8 cellular contexts compared by ENCODE assay signal in the genomic region with DNA sequence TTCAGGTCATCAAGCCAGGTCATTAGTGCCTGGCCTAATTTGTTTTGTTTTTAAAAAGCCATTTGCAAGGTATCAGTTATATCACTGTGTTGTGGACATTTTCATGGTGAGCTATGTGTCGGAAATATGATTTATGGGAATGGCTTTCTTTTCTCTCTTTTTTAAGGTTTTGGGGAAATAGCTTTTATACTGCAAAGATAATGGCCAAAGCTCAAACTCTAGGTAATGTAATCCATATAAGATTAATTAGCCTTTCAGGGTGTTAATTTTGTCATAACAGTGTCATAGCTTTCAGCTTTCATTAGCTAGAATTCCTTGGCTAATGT. TPM values are rescaled to one million over a fixed set of nuclear protein-coding genes. Genes with fewer than 3 reads are reported as not detected.
A peak's percentile ranks its signal among the peaks of the same experiment; 100 is the strongest.
DNase-seq lines count a peak whose midpoint lies in the region; ATAC-seq and TF ChIP-seq lines count a peak whose summit lies in the region.

No MANE protein-coding gene starts in this region.

- H3K9ac ChIP-seq in GM23248: peak overlapping the region; percentile 84
- no peak overlapping the region for H3K9ac ChIP-seq in smooth muscle cell (ENCODE audit: low read depth)

- H3K27ac ChIP-seq in GM23248 (peak overlapping the region; percentile 92), right cardiac atrium (ENCODE audit: low read length) (peak overlapping the region; percentile 100), smooth muscle cell (ENCODE audit: low read depth) (peak overlapping the region; percentile 86)

- H3K36me3 ChIP-seq in GM23248 (ENCODE audit: low read depth): no peaks in the 10 kb centered on the region
- H3K36me3 ChIP-seq in smooth muscle cell (ENCODE audit: low read depth): no peaks in the 10 kb centered on the region
- no peaks in the 10 kb centered on the region for H3K36me3 ChIP-seq in H7 (replicated peaks; ENCODE audit: control insufficient read depth, insufficient read depth, low read length)

- no peaks in the 10 kb centered on the region for H4K20me1 ChIP-seq in GM23248 (ENCODE audit: insufficient read depth)
- no peaks in the 10 kb centered on the region for H4K20me1 ChIP-seq in smooth muscle cell (ENCODE audit: low read depth)

- peaks cover 32% of the 10 kb centered on the region for H3K4me1 ChIP-seq in GM23248 (ENCODE audit: insufficient read depth)
- H3K4me1 ChIP-seq in right cardiac atrium (ENCODE audit: control insufficient read depth, insufficient read depth, low read length): peaks cover 9% of the 10 kb centered on the region
- peaks cover 17% of the 10 kb centered on the region for H3K4me1 ChIP-seq in smooth muscle cell (ENCODE audit: low read depth)

- H3K79me2 ChIP-seq in GM23248 (ENCODE audit: insufficient read depth) (no peaks in the 10 kb centered on the region), smooth muscle cell (ENCODE audit: low read depth) (no peaks in the 10 kb centered on the region)

- H2AFZ ChIP-seq in GM23248 (peak overlapping the region; percentile 92), smooth muscle cell (ENCODE audit: low read depth) (peak overlapping the region; percentile 75)

- DNase-seq in GM23248: no peak
- no peak for DNase-seq in right cardiac atrium
- no peak for DNase-seq in smooth muscle cell (lab: John Stamatoyannopoulos, UW; ENCODE audit: unreplicated experiment)
- no peak for DNase-seq in HT-29 (ENCODE audit: low spot score)
- no peak for DNase-seq in H7
- DNase-seq in activated gamma-delta T cell treated with Interleukin-2 at 50 U/mL for 16 hours: no peak

- H3F3A ChIP-seq in GM23248 (ENCODE audit: insufficient read depth) (peaks cover 45% of the 10 kb centered on the region), smooth muscle cell (ENCODE audit: low read depth) (peaks cover 12% of the 10 kb centered on the region)

- H3K27me3 ChIP-seq in GM23248 (replicated peaks; ENCODE audit: insufficient read depth) (no peaks in the 10 kb centered on the region), right cardiac atrium (ENCODE audit: control insufficient read depth, insufficient read depth) (no peaks in the 10 kb centered on the region), smooth muscle cell (ENCODE audit: low read depth) (no peaks in the 10 kb centered on the region), H7 (ENCODE audit: control insufficient read depth, insufficient read depth, low read length) (no peaks in the 10 kb centered on the region)

- intact Hi-C loops in right cardiac atrium (cut with DNase I): no loop called here

- TF ChIP-seq CTCF in WI38 (IDR thresholded peaks at IDR 0.05; ENCODE audit: low read depth, low read length): no peak
- no peak for TF ChIP-seq CTCF in smooth muscle cell (IDR thresholded peaks at IDR 0.05; ENCODE audit: borderline replicate concordance, insufficient read depth, poor library complexity, severe bottlenecking)

- H3K9me2 ChIP-seq in GM23248 (ENCODE audit: insufficient read depth): no peaks in the 10 kb centered on the region

- H3K9me3 ChIP-seq in GM23248 (ENCODE audit: low read depth) (no peaks in the 10 kb centered on the region), right cardiac atrium (ENCODE audit: control insufficient read depth, low read length) (no peaks in the 10 kb centered on the region), smooth muscle cell (replicated peaks; ENCODE audit: low read depth) (no peaks in the 10 kb centered on the region)

- 56 to 64% methylated on average over 1 of the region's 1 CpG for WGBS in GM23248 (ENCODE audit: low coverage in 1 of 2, low lambda C conversion rate in 2 of 2, missing lambda C conversion rate in 2 of 2), 2 experiments
- WGBS in right cardiac atrium: 56% methylated on average over 1 of the region's 1 CpG
- 100% methylated on average over 1 of the region's 1 CpG for WGBS in smooth muscle cell (ENCODE audit: low lambda C conversion rate)

- in situ Hi-C loops in GM23248 (cut with MboI): no loop called here

- no peak for ATAC-seq in right cardiac atrium
- ATAC-seq in GM18517 (IDR thresholded peaks at IDR 0.05; ENCODE audit: unreplicated experiment): no peak

- H3K4me3 ChIP-seq in GM23248 (peak overlapping the region; percentile 61), WI38 (ENCODE audit: low read depth, low read length) (peak overlapping the region; percentile 41), right cardiac atrium (ENCODE audit: low read length) (peak overlapping the region; percentile 51), smooth muscle cell (peak overlapping the region; percentile 39), H7 (ENCODE audit: insufficient read depth, low read depth, low read length) (no peak overlapping the region)

- H3K4me2 ChIP-seq in GM23248 (ENCODE audit: unreplicated experiment) (peak overlapping the region; percentile 79), smooth muscle cell (peak overlapping the region; percentile 78)

RNA-seq across cellular contexts. Expression of a gene that starts 45.8 kb away (rescaled TPM):
- total RNA-seq in GM23248 (2014; rRNA removed; shearing (Covaris generic)): 23.8 and 29.8 TPM in 2 replicates
- polyA plus RNA-seq in GM23248 (2016; fragmentation: Nextera tagmentation; extraction: Ambion mirVana): 163 and 167 TPM in 2 replicates
- total RNA-seq in right cardiac atrium: 100 to 1,000 TPM; 233 to 259 (median 239) TPM
- polyA plus RNA-seq in right cardiac atrium: 280 TPM
- total RNA-seq in smooth muscle cell: 90.7 and 109 TPM in 2 replicates
- polyA plus RNA-seq in smooth muscle cell: 145 and 150 TPM in 2 replicates
- 47.6 and 52.6 TPM in 2 replicates for total RNA-seq in HT-29 (2014; rRNA removed; shearing (Covaris generic))
- 52.6 and 63.2 TPM in 2 replicates for total RNA-seq in H7 (2014; rRNA removed; shearing (Covaris generic))

RNA-seq across cellular contexts. Expression of a gene that starts 57.7 kb away (rescaled TPM):
- total RNA-seq in GM23248 (2014; rRNA removed; shearing (Covaris generic)): 23.2 and 25.5 TPM in 2 replicates
- polyA plus RNA-seq in GM23248 (2016; fragmentation: Nextera tagmentation; extraction: Ambion mirVana): 15.5 and 15.7 TPM in 2 replicates
- 10 to 100 TPM; 12.5 to 14.4 (median 13.4) TPM for total RNA-seq in right cardiac atrium
- 4.1 TPM for polyA plus RNA-seq in right cardiac atrium
- 9.4 and 15.2 TPM in 2 replicates for total RNA-seq in smooth muscle cell
- 7.2 and 7.8 TPM in 2 replicates for polyA plus RNA-seq in smooth muscle cell
- 7.0 and 10.5 TPM in 2 replicates for total RNA-seq in HT-29 (2014; rRNA removed; shearing (Covaris generic))
- total RNA-seq in H7 (2014; rRNA removed; shearing (Covaris generic)): 9.3 and 11.4 TPM in 2 replicates
